ENCODE assay signal across 9 cellular contexts in the genomic region with DNA sequence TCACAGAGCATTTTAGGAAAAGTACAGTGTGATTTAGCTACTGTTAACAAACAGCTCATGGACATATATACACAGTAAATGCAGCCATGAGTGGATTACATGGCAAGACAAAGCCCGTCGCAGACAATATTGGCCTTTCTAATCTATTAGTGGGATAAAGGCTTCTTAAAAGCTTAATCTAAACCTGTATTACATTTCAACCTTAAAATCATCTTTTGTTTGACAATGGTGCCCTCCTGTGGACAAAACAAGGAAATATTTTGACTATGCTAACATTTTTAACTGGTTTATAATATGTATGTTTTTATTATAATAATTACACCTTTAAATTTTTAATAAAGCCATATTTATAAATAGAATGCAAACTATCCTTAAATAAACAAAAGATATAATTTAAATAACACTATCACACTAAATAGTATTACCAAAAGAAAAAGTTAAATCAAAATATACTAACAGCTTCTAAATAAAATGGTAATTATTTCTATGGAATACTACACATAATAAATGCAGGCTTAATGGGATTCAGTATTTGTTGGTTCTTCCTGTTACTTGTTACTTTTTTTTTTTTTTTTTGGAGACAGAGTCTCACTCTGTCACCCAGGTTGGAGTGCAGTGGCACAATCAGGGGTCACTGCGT. TPM values are rescaled to one million over a fixed set of nuclear protein-coding genes. Genes with fewer than 3 reads are reported as not detected.
DNase-seq lines count a peak whose midpoint lies in the region; ATAC-seq and TF ChIP-seq lines count a peak whose summit lies in the region.
"Had no signal": no experiment of that assay in that cellular context is flagged by ENCODE, and none has a peak within 500 bp of the region (broad histone marks: within the 10 kb centered on the region; RNA-seq: fewer than 3 reads in every experiment).

No MANE protein-coding gene starts in this region.

- H3K4me3 ChIP-seq in astrocyte of the spinal cord (ENCODE audit: low read depth, low read length) (no peak overlapping the region), liver (ENCODE audit: low read depth in 1 of 3, low read length in 3 of 3) (no peak overlapping the region)

- H3K36me3 ChIP-seq in liver (ENCODE audit: control insufficient read depth in 4 of 4, insufficient read depth in 3 of 4, low read depth in 1 of 4, low read length in 3 of 4) = no peaks in the 10 kb centered on the region

- TF ChIP-seq CTCF in LNCAP (IDR thresholded peaks at IDR 0.05) (peak; percentile 57; the same call in 1 of the 2 replicates), astrocyte of the spinal cord (IDR thresholded peaks at IDR 0.05; ENCODE audit: low read depth, low read length) (peak; percentile 26), liver (IDR thresholded peaks at IDR 0.05; ENCODE audit: low read depth, low read length, missing input control) (peak; percentile 44)

- H3K9me3 Mint-ChIP-seq in activated T-helper 17 cell treated with anti-CD3 and anti-CD28 coated beads, Interleukin-2, amount 50 U/mL, for 72 hours = no peaks in the 10 kb centered on the region

- H3K27ac ChIP-seq in liver (ENCODE audit: low read depth in 1 of 2, low read length in 2 of 2) = no peak overlapping the region

- peak; percentile 44 for DNase-seq in G401 (ENCODE audit: low spot score)
- DNase-seq in astrocyte of the spinal cord (ENCODE audit: low read depth, low spot score) = peak; percentile 51
- DNase-seq in 8988T = no peak

- no peak overlapping the region for H3K9ac ChIP-seq in liver (ENCODE audit: low read depth in 1 of 2, low read length in 2 of 2)

- no peak overlapping the region for H3K27ac Mint-ChIP-seq in activated T-helper 17 cell treated with anti-CD3 and anti-CD28 coated beads, Interleukin-2, amount 50 U/mL, for 72 hours

- H3K4me3 Mint-ChIP-seq in activated T-helper 17 cell treated with anti-CD3 and anti-CD28 coated beads, Interleukin-2, amount 50 U/mL, for 72 hours = no peak overlapping the region

- no peaks in the 10 kb centered on the region for H3K36me3 Mint-ChIP-seq in activated T-helper 17 cell treated with anti-CD3 and anti-CD28 coated beads, Interleukin-2, amount 50 U/mL, for 72 hours (ENCODE audit: low read depth)

- peak; percentile 78 for TF ChIP-seq RAD21 in liver (IDR thresholded peaks at IDR 0.05)

- H3K9me3 ChIP-seq in liver (ENCODE audit: control insufficient read depth in 4 of 4, low read length in 3 of 4) = no peaks in the 10 kb centered on the region

- 44% methylated on average over 3 of the region's 3 CpGs for WGBS in liver

- in situ Hi-C loops in G401 (cut with HindIII; ENCODE audit: low sequenced_read_pairs) = no loop called here
- in situ Hi-C loops in astrocyte of the spinal cord (cut with HindIII; ENCODE audit: low sequenced_read_pairs) = no loop called here

- no peaks in the 10 kb centered on the region for H3K4me1 Mint-ChIP-seq in activated T-helper 17 cell treated with anti-CD3 and anti-CD28 coated beads, Interleukin-2, amount 50 U/mL, for 72 hours

- no peak for ATAC-seq in activated T-helper 17 cell treated with anti-CD3 and anti-CD28 coated beads, Interleukin-2, amount 50 U/mL, for 72 hours (replicated peaks)
- no peak for ATAC-seq in HG03045 (IDR thresholded peaks at IDR 0.05; ENCODE audit: unreplicated experiment)
- ATAC-seq in HG03565 (IDR thresholded peaks at IDR 0.05; ENCODE audit: unreplicated experiment) = no peak

- peaks cover 12% of the 10 kb centered on the region for H3K27me3 Mint-ChIP-seq in activated T-helper 17 cell treated with anti-CD3 and anti-CD28 coated beads, Interleukin-2, amount 50 U/mL, for 72 hours

- no peaks in the 10 kb centered on the region for H3K27me3 ChIP-seq in liver (ENCODE audit: control insufficient read depth in 4 of 4, insufficient read depth in 4 of 4, low read length in 3 of 4)

- H3K4me1 ChIP-seq in liver (ENCODE audit: control insufficient read depth in 4 of 4, insufficient read depth in 4 of 4, low read length in 3 of 4) = no peaks in the 10 kb centered on the region

TF ChIP-seq in liver, 16 proteins besides CTCF, POLR2A, EP300 and RAD21:
- TF ChIP-seq FOXA1 (IDR thresholded peaks at IDR 0.05) (no peak), HNF4A (conservative IDR thresholded peaks at IDR 0.05) (no peak), TAF1 (conservative IDR thresholded peaks at IDR 0.05) (no peak), SP1 (IDR thresholded peaks at IDR 0.05) (no peak), EGR1 (IDR thresholded peaks at IDR 0.05; ENCODE audit: low read depth in 2 of 2) (no peak), NR2F2 (IDR thresholded peaks at IDR 0.05) (no peak), GABPA (IDR thresholded peaks at IDR 0.05 in 1 of 2, conservative IDR thresholded peaks at IDR 0.05 in 1 of 2) (no peak), RXRA (IDR thresholded peaks at IDR 0.05) (no peak), JUND (IDR thresholded peaks at IDR 0.05) (no peak), HNF4G (IDR thresholded peaks at IDR 0.05) (no peak), FOXA2 (IDR thresholded peaks at IDR 0.05) (no peak)
- TF ChIP-seq, protein P1, sequence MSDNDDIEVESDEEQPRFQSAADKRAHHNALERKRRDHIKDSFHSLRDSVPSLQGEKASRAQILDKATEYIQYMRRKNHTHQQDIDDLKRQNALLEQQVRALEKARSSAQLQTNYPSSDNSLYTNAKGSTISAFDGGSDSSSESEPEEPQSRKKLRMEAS (IDR thresholded peaks at IDR 0.05) = no peak
- TF ChIP-seq, protein P2, sequence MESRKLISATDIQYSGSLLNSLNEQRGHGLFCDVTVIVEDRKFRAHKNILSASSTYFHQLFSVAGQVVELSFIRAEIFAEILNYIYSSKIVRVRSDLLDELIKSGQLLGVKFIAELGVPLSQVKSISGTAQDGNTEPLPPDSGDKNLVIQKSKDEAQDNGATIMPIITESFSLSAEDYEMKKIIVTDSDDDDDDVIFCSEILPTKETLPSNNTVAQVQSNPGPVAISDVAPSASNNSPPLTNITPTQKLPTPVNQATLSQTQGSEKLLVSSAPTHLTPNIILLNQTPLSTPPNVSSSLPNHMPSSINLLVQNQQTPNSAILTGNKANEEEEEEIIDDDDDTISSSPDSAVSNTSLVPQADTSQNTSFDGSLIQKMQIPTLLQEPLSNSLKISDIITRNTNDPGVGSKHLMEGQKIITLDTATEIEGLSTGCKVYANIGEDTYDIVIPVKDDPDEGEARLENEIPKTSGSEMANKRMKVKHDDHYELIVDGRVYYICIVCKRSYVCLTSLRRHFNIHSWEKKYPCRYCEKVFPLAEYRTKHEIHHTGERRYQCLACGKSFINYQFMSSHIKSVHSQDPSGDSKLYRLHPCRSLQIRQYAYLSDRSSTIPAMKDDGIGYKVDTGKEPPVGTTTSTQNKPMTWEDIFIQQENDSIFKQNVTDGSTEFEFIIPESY (IDR thresholded peaks at IDR 0.05) = no peak
- TF ChIP-seq, protein P3, sequence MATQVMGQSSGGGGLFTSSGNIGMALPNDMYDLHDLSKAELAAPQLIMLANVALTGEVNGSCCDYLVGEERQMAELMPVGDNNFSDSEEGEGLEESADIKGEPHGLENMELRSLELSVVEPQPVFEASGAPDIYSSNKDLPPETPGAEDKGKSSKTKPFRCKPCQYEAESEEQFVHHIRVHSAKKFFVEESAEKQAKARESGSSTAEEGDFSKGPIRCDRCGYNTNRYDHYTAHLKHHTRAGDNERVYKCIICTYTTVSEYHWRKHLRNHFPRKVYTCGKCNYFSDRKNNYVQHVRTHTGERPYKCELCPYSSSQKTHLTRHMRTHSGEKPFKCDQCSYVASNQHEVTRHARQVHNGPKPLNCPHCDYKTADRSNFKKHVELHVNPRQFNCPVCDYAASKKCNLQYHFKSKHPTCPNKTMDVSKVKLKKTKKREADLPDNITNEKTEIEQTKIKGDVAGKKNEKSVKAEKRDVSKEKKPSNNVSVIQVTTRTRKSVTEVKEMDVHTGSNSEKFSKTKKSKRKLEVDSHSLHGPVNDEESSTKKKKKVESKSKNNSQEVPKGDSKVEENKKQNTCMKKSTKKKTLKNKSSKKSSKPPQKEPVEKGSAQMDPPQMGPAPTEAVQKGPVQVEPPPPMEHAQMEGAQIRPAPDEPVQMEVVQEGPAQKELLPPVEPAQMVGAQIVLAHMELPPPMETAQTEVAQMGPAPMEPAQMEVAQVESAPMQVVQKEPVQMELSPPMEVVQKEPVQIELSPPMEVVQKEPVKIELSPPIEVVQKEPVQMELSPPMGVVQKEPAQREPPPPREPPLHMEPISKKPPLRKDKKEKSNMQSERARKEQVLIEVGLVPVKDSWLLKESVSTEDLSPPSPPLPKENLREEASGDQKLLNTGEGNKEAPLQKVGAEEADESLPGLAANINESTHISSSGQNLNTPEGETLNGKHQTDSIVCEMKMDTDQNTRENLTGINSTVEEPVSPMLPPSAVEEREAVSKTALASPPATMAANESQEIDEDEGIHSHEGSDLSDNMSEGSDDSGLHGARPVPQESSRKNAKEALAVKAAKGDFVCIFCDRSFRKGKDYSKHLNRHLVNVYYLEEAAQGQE (IDR thresholded peaks at IDR 0.05) = no peak
- TF ChIP-seq, protein P4, sequence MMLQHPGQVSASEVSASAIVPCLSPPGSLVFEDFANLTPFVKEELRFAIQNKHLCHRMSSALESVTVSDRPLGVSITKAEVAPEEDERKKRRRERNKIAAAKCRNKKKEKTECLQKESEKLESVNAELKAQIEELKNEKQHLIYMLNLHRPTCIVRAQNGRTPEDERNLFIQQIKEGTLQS (IDR thresholded peaks at IDR 0.05) = no peak
TF ChIP-seq in liver: peak in this region for 0.

RNA-seq across cellular contexts. Expression of a gene that starts 38.6 kb away (rescaled TPM):
- total RNA-seq in G401 (2014; rRNA removed; shearing (Covaris generic)) = not detected in 2 replicates
- total RNA-seq in liver = under 1 TPM in 1 of 2 donors, not detected in 1; 0.70 TPM
- polyA plus RNA-seq in liver = under 1 TPM in 1 of 2 donors, not detected in 1; 0.02 TPM
- not detected for total RNA-seq in activated T-helper 17 cell treated with anti-CD3 and anti-CD28 coated beads, Interleukin-2, amount 50 U/mL, for 72 hours
- total RNA-seq: T-helper 2 cell treated with Interferon-gamma antibody and Interleukin-4, amounts not matched to agents 100 ng/mL and 5 ng/mL, for 36 hours had no signal
